9 cellular contexts compared by ENCODE assay signal in genomic region chr18:10663750-10664149, GRCh38.
"Had no signal": no experiment of that assay in that cellular context is flagged by ENCODE, and none has a peak within 500 bp of the region (broad histone marks: within the 10 kb centered on the region; RNA-seq: fewer than 3 reads in every experiment).

No MANE protein-coding gene starts in this region.

- H3K4me1 ChIP-seq: HAP-1 had no signal

- H3K9ac ChIP-seq: GM23248 had no signal

- H3K27ac Mint-ChIP-seq: GM23338, H9, HFFc6 had no signal

- FAIRE-seq: H54 had no signal

- H2AFZ ChIP-seq: GM23248, GM23338 had no signal

- DNase-seq: GM23248, GOT3, H7, H9, HCEC 1CT, HFFc6 had no signal

- H3K9me3 Mint-ChIP-seq: GM23338, H9, HFFc6 had no signal

- H3K27ac ChIP-seq: GM23248 had no signal

- H3K9me3 ChIP-seq: HAP-1 had no signal

- H3K4me3 Mint-ChIP-seq: GM23338, H9, HFFc6 had no signal

- H3K4me3 ChIP-seq: GM23248, GM23338, HAP-1 had no signal

- H3K4me2 ChIP-seq: GM23338 had no signal

- H3K36me3 ChIP-seq: HAP-1 had no signal
